In genomic region chr4:145180298-145181090, GRCh38 we compare ENCODE assay signal across 1 cellular context.
TF ChIP-seq lines count a peak whose summit lies in the region.

Gene OTUD4 (minus strand): TSS chr4:145180589. CDS start chr4:145179973, 616 bp downstream.

TF ChIP-seq in GM12878, 131 proteins besides CTCF, POLR2A, EP300 and RAD21 (continued from another document):
- TF ChIP-seq RELB (IDR thresholded peaks at IDR 0.05; ENCODE audit: low read depth) (peak; percentile 60; the same call in 1 of the 2 replicates), HDAC6 (IDR thresholded peaks at IDR 0.05; ENCODE audit: unreplicated experiment) (peak; percentile 7), EGR1 (IDR thresholded peaks at IDR 0.05; ENCODE audit: borderline replicate concordance in 1 of 2, low read depth in 2 of 2, low read length in 2 of 2) (peak in 1 of 2 experiments; percentile 90; a peak in 2 of 3 replicates), CHD2 (IDR thresholded peaks at IDR 0.05; ENCODE audit: borderline replicate concordance, low read depth, low read length) (peak; percentile 53; the same call in 1 of the 2 replicates), ASH2L (IDR thresholded peaks at IDR 0.05; ENCODE audit: borderline replicate concordance, low read depth) (no peak), MLLT1 (IDR thresholded peaks at IDR 0.05) (peak; percentile 48; the same call in 1 of the 2 replicates), SRF (IDR thresholded peaks at IDR 0.05; ENCODE audit: low read depth in 2 of 2, low read length in 2 of 2) (0 out of 4 replicates have a peak, but pooled peaks of 1 of the 2 experiments have one; percentile 21), RB1 (IDR thresholded peaks at IDR 0.05; ENCODE audit: borderline replicate concordance) (peak; percentile 82; the same call in 1 of the 2 replicates), ZSCAN29 (IDR thresholded peaks at IDR 0.05) (peak; percentile 58; the same call in 1 of the 2 replicates), CREB1 (IDR thresholded peaks at IDR 0.05; ENCODE audit: low read depth) (peak; percentile 66), YBX1 (IDR thresholded peaks at IDR 0.05) (no peak), TBL1XR1 (IDR thresholded peaks at IDR 0.05; ENCODE audit: low read depth, low read length) (peak; percentile 68; the same call in 1 of the 2 replicates), MTA2 (IDR thresholded peaks at IDR 0.05; ENCODE audit: low read depth) (peak; percentile 56; the same call in 1 of the 2 replicates), HDAC2 (IDR thresholded peaks at IDR 0.05) (no peak)
